Comparison of ENCODE assay signal across 15 cellular contexts in the genomic region with DNA sequence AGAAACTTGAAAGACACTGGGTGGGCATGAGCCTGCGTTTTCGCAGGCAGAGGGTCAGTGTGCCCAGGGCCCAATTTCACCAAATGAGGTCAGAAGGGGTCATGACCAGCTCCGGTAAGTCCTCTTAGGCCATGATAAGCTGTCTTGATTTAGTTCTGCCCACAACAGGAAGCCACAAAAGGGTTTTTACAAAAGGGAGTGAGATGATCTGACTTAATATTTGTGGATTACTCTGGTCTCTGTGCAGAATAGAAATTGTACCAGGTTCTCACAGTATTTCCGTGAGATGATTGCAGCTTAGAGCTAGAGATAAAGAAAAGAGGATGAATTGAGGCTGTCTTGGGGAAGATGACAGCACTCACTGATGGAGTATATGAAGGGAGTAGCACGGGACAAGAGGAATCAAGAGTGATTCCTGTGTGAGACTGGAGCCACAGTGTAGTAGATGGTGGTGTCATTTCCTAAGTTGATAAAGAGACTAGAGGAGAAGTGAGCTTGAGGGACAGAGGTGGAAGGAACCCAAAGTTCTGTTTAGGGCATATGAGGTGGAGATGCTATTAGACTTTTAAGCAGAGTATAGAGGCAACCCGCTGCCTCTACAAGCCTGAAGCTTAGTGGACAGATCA.
DNase-seq lines count a peak whose midpoint lies in the region; ATAC-seq, FAIRE-seq and TF ChIP-seq lines count a peak whose summit lies in the region.
"Had no signal": no experiment of that assay in that cellular context is flagged by ENCODE, and none has a peak within 500 bp of the region (broad histone marks: within the 10 kb centered on the region; RNA-seq: fewer than 3 reads in every experiment).

No MANE protein-coding gene starts in this region.

- CTCF ChIA-PET in CD4-positive, alpha-beta T cell (lab: Charles Lee): interaction anchor here (0.5 to 1.5 kb wide), 2 partner anchors 29 to 465 kb away, joined by 3 to 5 read pairs; no protein-coding TSS in a partner anchor
- CTCF ChIA-PET in K562 (lab: Yijun Ruan, JAX; ENCODE audit: low intra/inter-chr PET ratio): no interaction called here

- H3K4me1 ChIP-seq in K562 (replicated peaks in 1 of 2; ENCODE audit: control insufficient read depth in 2 of 2, insufficient read depth in 2 of 2, low read length in 2 of 2): peaks cover 0 to 5% of the 10 kb centered on the region in 2 experiments; a peak in 1 of 5 replicates

- no peak for TF ChIP-seq POLR2A in K562 (conservative IDR thresholded peaks at IDR 0.05)

- no peak for TF ChIP-seq EP300 in K562 (IDR thresholded peaks at IDR 0.05; ENCODE audit: low read length)

- peaks cover 11% of the 10 kb centered on the region for H3K4me1 Mint-ChIP-seq in CD4-positive, alpha-beta T cell (ENCODE audit: low read depth)
- H3K4me1 Mint-ChIP-seq in stimulated activated effector memory CD8-positive, alpha-beta T cell treated with anti-CD3 and anti-CD28 coated beads, Interleukin-12 subunit alpha, Interleukin-12 subunit beta, amount 100 ng/mL, for 72 hours: peaks cover under 1% of the 10 kb centered on the region

- no peaks in the 10 kb centered on the region for H3K36me3 ChIP-seq in K562 (ENCODE audit: control insufficient read depth, insufficient read depth, low read length)

- no peak overlapping the region for H3K4me3 Mint-ChIP-seq in CD4-positive, alpha-beta T cell
- no peak overlapping the region for H3K4me3 Mint-ChIP-seq in stimulated activated effector memory CD8-positive, alpha-beta T cell treated with anti-CD3 and anti-CD28 coated beads, Interleukin-12 subunit alpha, Interleukin-12 subunit beta, amount 100 ng/mL, for 72 hours

- H3K27ac Mint-ChIP-seq in CD4-positive, alpha-beta T cell: no peak overlapping the region
- H3K27ac Mint-ChIP-seq in stimulated activated effector memory CD8-positive, alpha-beta T cell treated with anti-CD3 and anti-CD28 coated beads, Interleukin-12 subunit alpha, Interleukin-12 subunit beta, amount 100 ng/mL, for 72 hours: no peak overlapping the region

- H3K27me3 ChIP-seq in CD4-positive, alpha-beta T cell (ENCODE audit: control insufficient read depth, insufficient read depth, low read length): no peaks in the 10 kb centered on the region
- no peaks in the 10 kb centered on the region for H3K27me3 ChIP-seq in K562 (ENCODE audit: control insufficient read depth in 2 of 2, insufficient read depth in 2 of 2, low read length in 2 of 2)

- H3K9me3 Mint-ChIP-seq in CD4-positive, alpha-beta T cell: no peaks in the 10 kb centered on the region
- H3K9me3 Mint-ChIP-seq in stimulated activated effector memory CD8-positive, alpha-beta T cell treated with anti-CD3 and anti-CD28 coated beads, Interleukin-12 subunit alpha, Interleukin-12 subunit beta, amount 100 ng/mL, for 72 hours: no peaks in the 10 kb centered on the region

- 55% methylated on average over 6 of the region's 6 CpGs for WGBS in K562 (ENCODE audit: insufficient coverage, low coverage, missing lambda C conversion rate)

- POLR2A ChIA-PET in CD4-positive, alpha-beta T cell (lab: Charles Lee): interaction anchor here (0.6 to 3.1 kb wide), 8 partner anchors 8 to 161 kb away, joined by 3 to 15 read pairs (median 6); no protein-coding TSS in a partner anchor
- POLR2A ChIA-PET in K562 (lab: Yijun Ruan, JAX): interaction anchor here (0.6 to 1.2 kb wide), 4 partner anchors 10 to 334 kb away, joined by 3 to 5 read pairs (median 4); no protein-coding TSS in a partner anchor

- no TSS peak for BruUV-seq in K562 (replicated peaks; lab: Mats Ljungman, UMichigan)

- no peaks in the 10 kb centered on the region for H3K9me1 ChIP-seq in K562 (ENCODE audit: control insufficient read depth, insufficient read depth, low read length)

- peaks cover 8% of the 10 kb centered on the region for H3K9me3 ChIP-seq in CD4-positive, alpha-beta T cell (ENCODE audit: control insufficient read depth, low read length)
- no peaks in the 10 kb centered on the region for H3K9me3 ChIP-seq in K562 (replicated peaks; ENCODE audit: control insufficient read depth, insufficient read depth, low read depth, low read length)

- no peak overlapping the region for H3K9ac ChIP-seq in K562 (ENCODE audit: insufficient read depth in 1 of 2, low read depth in 2 of 2, low read length in 2 of 2)

- H3K4me2 ChIP-seq in K562 (ENCODE audit: insufficient read depth, low read length): no peak overlapping the region
- H3K4me2 ChIP-seq: PC-9 had no signal

- in situ Hi-C loops in K562 (cut with MboI): no loop called here

- no peaks in the 10 kb centered on the region for H3K36me3 Mint-ChIP-seq in CD4-positive, alpha-beta T cell (ENCODE audit: low read depth)
- peaks cover 6% of the 10 kb centered on the region for H3K36me3 Mint-ChIP-seq in stimulated activated effector memory CD8-positive, alpha-beta T cell treated with anti-CD3 and anti-CD28 coated beads, Interleukin-12 subunit alpha, Interleukin-12 subunit beta, amount 100 ng/mL, for 72 hours

- H3K4me3 ChIP-seq in K562: no peak overlapping the region
- H3K4me3 ChIP-seq: PC-9 had no signal

- H4K20me1 ChIP-seq in K562 (replicated peaks; ENCODE audit: control insufficient read depth, insufficient read depth, low read length): no peaks in the 10 kb centered on the region

- no peak overlapping the region for H2AFZ ChIP-seq in K562 (ENCODE audit: low read depth, low read length)
- H2AFZ ChIP-seq: PC-9 had no signal

- no peaks in the 10 kb centered on the region for H3K27me3 Mint-ChIP-seq in CD4-positive, alpha-beta T cell

- no peaks in the 10 kb centered on the region for H3K79me2 ChIP-seq in K562 (ENCODE audit: control insufficient read depth, insufficient read depth, low read length)

- no peak for TF ChIP-seq RAD21 in K562 (CRISPR knock-in tag; conservative IDR thresholded peaks at IDR 0.05 in 1 of 2, IDR thresholded peaks at IDR 0.05 in 1 of 2)

- no peak for FAIRE-seq in K562 (lab: Jason Lieb, UNC)
- FAIRE-seq: GM19239 had no signal

- ATAC-seq in CD4-positive, alpha-beta T cell (ENCODE audit: poor library complexity): peak; percentile 35
- ATAC-seq in GM18907 (IDR thresholded peaks at IDR 0.05; ENCODE audit: unreplicated experiment) (peak; percentile 51), K562 (peak; percentile 43), GM18867 (IDR thresholded peaks at IDR 0.05; ENCODE audit: unreplicated experiment) (no peak)
- peak; percentile 61 for ATAC-seq in stimulated activated effector memory CD8-positive, alpha-beta T cell treated with anti-CD3 and anti-CD28 coated beads, Interleukin-12 subunit alpha, Interleukin-12 subunit beta, amount 100 ng/mL, for 72 hours
- ATAC-seq: HCT116 had no signal

- intact Hi-C loops in CD4-positive, alpha-beta T cell (cut with DNase I, micrococcal nuclease): no loop called here
- intact Hi-C loops in K562 (cut with micrococcal nuclease): no loop called here

- no peak for TF ChIP-seq CTCF in CD4-positive, alpha-beta T cell (IDR thresholded peaks at IDR 0.05)
- no peak for TF ChIP-seq CTCF in K562 (IDR thresholded peaks at IDR 0.05 in 2 of 3, conservative IDR thresholded peaks at IDR 0.05 in 1 of 3; ENCODE audit: insufficient read depth in 2 of 3, low read depth in 1 of 3, low read length in 3 of 3)

- DNase-seq in CD4-positive, alpha-beta T cell: no peak
- DNase-seq in K562 (ENCODE audit: extremely low read depth in 1 of 4, low spot score in 3 of 4) (no peak), anterior cingulate cortex (lab: John Stamatoyannopoulos, UW) (no peak), caudate nucleus (lab: John Stamatoyannopoulos, UW) (no peak)
- DNase-seq in stimulated activated effector memory CD8-positive, alpha-beta T cell treated with anti-CD3 and anti-CD28 coated beads, Interleukin-12 subunit alpha, Interleukin-12 subunit beta, amount 100 ng/mL, for 72 hours (ENCODE audit: low spot score in 2 of 2): no peak
- DNase-seq: COR-L47, DMS153, NCI-H1436 treated with DMSO at 0.1 percent for 48 hours, NCI-H2227 treated with DMSO at 0.1 percent for 48 hours, NCI-H526 treated with DMSO at 0.1 percent for 48 hours, PC-9 had no signal

- no peak overlapping the region for H3K27ac ChIP-seq in CD4-positive, alpha-beta T cell (ENCODE audit: low read depth, low read length)
- no peak overlapping the region for H3K27ac ChIP-seq in K562 (ENCODE audit: extremely low read depth, low read depth, low read length)
- no peak overlapping the region for H3K27ac ChIP-seq in caudate nucleus (ENCODE audit: low read depth, low read length)
- H3K27ac ChIP-seq: PC-9 had no signal

TF ChIP-seq in K562, 482 proteins besides CTCF, POLR2A, EP300 and RAD21:
- TF ChIP-seq ELF4 (CRISPR knock-in tag; IDR thresholded peaks at IDR 0.05) (no peak), RCOR1 (IDR thresholded peaks at IDR 0.05; ENCODE audit: borderline replicate concordance in 1 of 2, low read depth in 2 of 2, low read length in 2 of 2) (0 out of 4 replicates have a peak, but pooled peaks of 1 of the 2 experiments have one; percentile 3)
